Comparison of ENCODE assay signal across 25 cellular contexts in the genomic region with DNA sequence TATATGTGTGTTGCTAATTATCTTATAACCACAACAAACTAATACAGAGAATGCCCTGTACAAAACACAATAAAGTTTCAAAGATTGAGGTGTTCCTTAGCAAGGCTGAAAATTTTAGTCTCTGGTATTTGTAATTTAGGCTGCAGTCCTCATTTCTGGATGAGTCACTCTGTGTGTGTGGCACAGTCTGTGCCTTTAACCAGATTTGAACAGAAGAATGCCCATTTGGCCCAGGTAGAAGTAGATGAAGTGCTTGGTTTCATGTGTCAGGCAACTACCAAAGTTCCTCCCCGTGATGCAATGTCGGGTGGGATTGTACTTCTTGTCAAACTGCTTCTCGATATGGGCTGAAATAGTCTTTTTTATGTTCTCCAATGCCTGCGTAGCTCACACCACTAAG.
"Had no signal": no experiment of that assay in that cellular context is flagged by ENCODE, and none has a peak within 500 bp of the region (broad histone marks: within the 10 kb centered on the region; RNA-seq: fewer than 3 reads in every experiment).

No MANE protein-coding gene starts in this region.

- H3K27ac Mint-ChIP-seq: activated CD4-positive, alpha-beta T cell treated with anti-CD3 and anti-CD28 coated beads for 36 hours; activated CD8-positive, alpha-beta T cell treated with anti-CD3 and anti-CD28 coated beads for 36 hours; activated naive CD4-positive, alpha-beta T cell treated with anti-CD3 and anti-CD28 coated beads, Interleukin-2, amount 50 U/mL, for 72 hours; endodermal cell; immature natural killer cell; naive thymus-derived CD8-positive, alpha-beta T cell; T-helper 17 cell had no signal

- H3K4me3 ChIP-seq: right atrium auricular region, skin epidermis, transverse colon had no signal

- H3K36me3 ChIP-seq: brain microvascular endothelial cell, neutrophil, right atrium auricular region, transverse colon had no signal

- ATAC-seq: activated CD4-positive, alpha-beta T cell treated with anti-CD3 and anti-CD28 coated beads for 36 hours; activated CD8-positive, alpha-beta T cell treated with anti-CD3 and anti-CD28 coated beads for 36 hours; activated naive CD4-positive, alpha-beta T cell treated with anti-CD3 and anti-CD28 coated beads, Interleukin-2, amount 50 U/mL, for 72 hours; left colon; naive thymus-derived CD8-positive, alpha-beta T cell; T-helper 17 cell had no signal

- H3K9me3 Mint-ChIP-seq: activated CD8-positive, alpha-beta T cell treated with anti-CD3 and anti-CD28 coated beads for 36 hours; endodermal cell; immature natural killer cell had no signal

- H3K4me3 Mint-ChIP-seq: activated CD4-positive, alpha-beta T cell treated with anti-CD3 and anti-CD28 coated beads for 36 hours; activated CD8-positive, alpha-beta T cell treated with anti-CD3 and anti-CD28 coated beads for 36 hours; endodermal cell; immature natural killer cell; naive thymus-derived CD8-positive, alpha-beta T cell; T-helper 17 cell had no signal

- H3K27ac ChIP-seq: brain microvascular endothelial cell, neutrophil, right atrium auricular region, skin epidermis, transverse colon had no signal

- H3K4me1 Mint-ChIP-seq: activated CD4-positive, alpha-beta T cell treated with anti-CD3 and anti-CD28 coated beads for 36 hours; endodermal cell; immature natural killer cell; naive thymus-derived CD8-positive, alpha-beta T cell; T-helper 17 cell had no signal

- H3K4me1 ChIP-seq: right atrium auricular region, transverse colon had no signal

- DNase-seq: activated CD4-positive, alpha-beta T cell treated with anti-CD3 and anti-CD28 coated beads for 36 hours; activated CD8-positive, alpha-beta memory T cell treated with anti-CD3 and anti-CD28 coated beads, Interleukin-2, amount 50 U/mL, for 4 hours; activated CD8-positive, alpha-beta T cell treated with anti-CD3 and anti-CD28 coated beads for 36 hours; activated gamma-delta T cell; activated T-cell treated with anti-CD3 and anti-CD28 coated beads, Interleukin-2, amount 50 U/mL, for 48 hours; brain microvascular endothelial cell; cerebellar nuclear complex; dermis blood vessel endothelial cell; endodermal cell; erythroblast; head of caudate nucleus; immature natural killer cell; left colon; naive thymus-derived CD8-positive, alpha-beta T cell; posterior cingulate gyrus; SIG-M5; stimulated activated CD4-positive, alpha-beta T cell treated with anti-CD3 and anti-CD28 coated beads, Interleukin-4, amount 100 ng/mL, for 24 hours; stimulated activated naive CD4-positive, alpha-beta T cell; substantia nigra; T-helper 17 cell; transverse colon had no signal

- H3K27me3 ChIP-seq: brain microvascular endothelial cell, neutrophil, right atrium auricular region, transverse colon had no signal

- H3K36me3 Mint-ChIP-seq: immature natural killer cell; naive thymus-derived CD8-positive, alpha-beta T cell had no signal

- H3K27me3 Mint-ChIP-seq: naive thymus-derived CD8-positive, alpha-beta T cell; T-helper 17 cell had no signal

- H3K9me3 ChIP-seq: neutrophil, right atrium auricular region, transverse colon had no signal
